Comparison of ENCODE assay signal across 37 cellular contexts in genomic region chr5:176864755-176865154, GRCh38. TPM values are rescaled to one million over a fixed set of nuclear protein-coding genes. Genes with fewer than 3 reads are reported as not detected.
"Had no signal": no experiment of that assay in that cellular context is flagged by ENCODE, and none has a peak within 500 bp of the region (broad histone marks: within the 10 kb centered on the region; RNA-seq: fewer than 3 reads in every experiment).

No MANE protein-coding gene starts in this region.

- DNase-seq: activated effector memory CD4-positive, alpha-beta T cell treated with anti-CD3 and anti-CD28 coated beads, Interleukin-2, amount 50 U/mL, for 16 hours; activated effector memory CD4-positive, alpha-beta T cell treated with Interleukin-2 at 50 U/mL for 16 hours; activated gamma-delta T cell; activated gamma-delta T cell treated with Interleukin-2 at 50 U/mL for 16 hours; activated naive CD4-positive, alpha-beta T cell; activated naive CD4-positive, alpha-beta T cell treated with anti-CD3 and anti-CD28 coated beads for 36 hours; activated naive CD4-positive, alpha-beta T cell treated with anti-CD3 and anti-CD28 coated beads, Interleukin-2, amount 10 ng/mL, durations not matched to agents 7 days and 5 days; activated naive CD4-positive, alpha-beta T cell treated with anti-CD3 and anti-CD28 coated beads, Interleukin-2, amount 50 U/mL, for 16 hours; activated naive CD4-positive, alpha-beta T cell treated with Interleukin-2 at 50 U/mL for 16 hours; activated naive CD8-positive, alpha-beta T cell treated with anti-CD3 and anti-CD28 coated beads for 36 hours; activated naive CD8-positive, alpha-beta T cell treated with anti-CD3 and anti-CD28 coated beads, Interleukin-2, amount 10 ng/mL, durations not matched to agents 7 days and 5 days; activated naive CD8-positive, alpha-beta T cell treated with anti-CD3 and anti-CD28 coated beads, Interleukin-2, amount 50 U/mL, for 24 hours; activated T-cell treated with anti-CD3 and anti-CD28 coated beads, Interleukin-2, amount 50 U/mL, for 1 hour; activated T-cell treated with anti-CD3 and anti-CD28 coated beads, Interleukin-2, amount 50 U/mL, for 24 hours; activated T-cell treated with anti-CD3 and anti-CD28 coated beads, Interleukin-2, amount 50 U/mL, for 4 hours; activated T-cell treated with anti-CD3 and anti-CD28 coated beads, Interleukin-2, amount 50 U/mL, for 48 hours; activated T-cell treated with anti-CD3 and anti-CD28 coated beads, Interleukin-2, amount 50 U/mL, for 72 hours; adrenal gland; amniotic stem cell; amygdala; anterior cingulate cortex; aorta; body of pancreas; brain microvascular endothelial cell; caudate nucleus; central memory CD4-positive, alpha-beta T cell; cerebellar nuclear complex had no signal

- H3K36me3 ChIP-seq: adrenal gland, ascending aorta, brain microvascular endothelial cell, breast epithelium, cardiac muscle cell had no signal

- H3K27ac ChIP-seq: adrenal gland, ascending aorta, body of pancreas, brain microvascular endothelial cell, breast epithelium, cardiac muscle cell had no signal

- ATAC-seq: activated naive CD4-positive, alpha-beta T cell treated with anti-CD3 and anti-CD28 coated beads, Interleukin-2, amount 50 U/mL, for 72 hours; activated naive CD8-positive, alpha-beta T cell treated with anti-CD3 and anti-CD28 coated beads, Interleukin-2, amount 50 U/mL, for 24 hours; activated T-cell treated with anti-CD3 and anti-CD28 coated beads, Interleukin-2, amount 50 U/mL, for 4 hours; activated T-cell treated with anti-CD3 and anti-CD28 coated beads, Interleukin-2, amount 50 U/mL, for 72 hours; activated T-helper 17 cell treated with anti-CD3 and anti-CD28 coated beads, Interleukin-2, amount 50 U/mL, for 72 hours; body of pancreas had no signal

- H3K4me1 ChIP-seq: adrenal gland, ascending aorta, body of pancreas, breast epithelium had no signal

- H3K27me3 ChIP-seq: ascending aorta, body of pancreas had no signal

- H3K9me3 ChIP-seq: adrenal gland, ascending aorta, body of pancreas, breast epithelium had no signal

- FAIRE-seq: astrocyte, bronchial epithelial cell had no signal

- H3K4me3 ChIP-seq: adrenal gland, ascending aorta, body of pancreas, breast epithelium, cardiac muscle cell had no signal

RNA-seq across cellular contexts. Expression of gene HK3, which starts 34.4 kb away (rescaled TPM):
- total RNA-seq: activated naive CD4-positive, alpha-beta T cell treated with anti-CD3 and anti-CD28 coated beads for 36 hours; activated naive CD8-positive, alpha-beta T cell treated with anti-CD3 and anti-CD28 coated beads for 36 hours; astrocyte; cardiac muscle cell; chondrocyte had no signal
- polyA plus RNA-seq: cardiac muscle cell had no signal

RNA-seq across cellular contexts. Expression of gene UNC5A, which starts 54.4 kb away (rescaled TPM):
- total RNA-seq: activated naive CD4-positive, alpha-beta T cell treated with anti-CD3 and anti-CD28 coated beads for 36 hours; activated naive CD8-positive, alpha-beta T cell treated with anti-CD3 and anti-CD28 coated beads for 36 hours; activated naive CD8-positive, alpha-beta T cell treated with anti-CD3 and anti-CD28 coated beads, Interleukin-2, amount 10 ng/mL, durations not matched to agents 7 days and 5 days; activated T-cell treated with anti-CD3 and anti-CD28 coated beads, Interleukin-2, amount 50 U/mL, for 4 hours; activated T-helper 1 cell treated with anti-CD3 and anti-CD28 coated beads, Interleukin-12 subunit alpha, Interleukin-12 subunit beta, Interleukin-2, Interleukin-4 antibody, amounts not matched to agents 30 ng/mL and 10 ng/mL and 1 ng/mL, durations not matched to agents 14 hours and 24 hours and 36 hours; activated T-helper 17 cell treated with anti-CD3 and anti-CD28 coated beads, Interleukin-2, amount 50 U/mL, for 72 hours; activated T-helper 2 cell treated with anti-CD3 and anti-CD28 coated beads, Interferon-gamma antibody, Interleukin-2, Interleukin-4, amounts not matched to agents 10 μg/mL and 5 μg/mL and 100 μg/mL, durations not matched to agents 14 hours and 24 hours and 36 hours; aorta; ascending aorta; bronchial epithelial cell had no signal
- polyA plus RNA-seq: aorta had no signal
